ENCODE assay signal across 21 cellular contexts in the genomic region with DNA sequence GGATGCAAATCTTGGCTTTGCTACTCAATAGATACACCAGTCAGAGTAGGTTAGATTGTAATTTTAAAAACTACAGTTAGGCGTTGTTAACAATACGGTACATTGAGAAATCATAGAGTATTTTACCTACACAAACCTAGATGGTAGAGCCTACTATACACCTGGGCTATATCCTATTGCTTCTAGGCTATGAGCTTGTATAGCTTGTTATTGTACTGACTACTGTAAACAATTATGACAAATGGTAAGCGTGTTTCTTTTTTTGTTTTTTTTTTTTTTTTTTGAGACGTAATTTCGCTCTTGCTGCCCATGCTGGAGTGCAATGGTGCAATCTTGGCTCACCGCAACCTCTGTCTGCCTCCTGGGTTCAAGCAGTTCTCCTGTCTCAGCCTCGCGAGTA. TPM values are rescaled to one million over a fixed set of nuclear protein-coding genes. Genes with fewer than 3 reads are reported as not detected.
DNase-seq lines count a peak whose midpoint lies in the region; ATAC-seq and TF ChIP-seq lines count a peak whose summit lies in the region.
"Had no signal": no experiment of that assay in that cellular context is flagged by ENCODE, and none has a peak within 500 bp of the region (broad histone marks: within the 10 kb centered on the region; RNA-seq: fewer than 3 reads in every experiment).

No MANE protein-coding gene starts in this region.

- POLR2A ChIA-PET in naive thymus-derived CD4-positive, alpha-beta T cell (lab: Charles Lee): interaction anchor here (0.7 to 5.9 kb wide), 3 partner anchors 17 to 94 kb away, joined by 3 to 41 read pairs (median 3); no protein-coding TSS in a partner anchor
- POLR2A ChIA-PET in activated CD4-positive, alpha-beta T cell treated with anti-CD3 and anti-CD28 coated beads for 36 hours (lab: Charles Lee): no interaction called here

- no peak overlapping the region for H3K27ac ChIP-seq in naive thymus-derived CD4-positive, alpha-beta T cell (ENCODE audit: low read depth, low read length)
- peak overlapping the region; percentile 97 to 98 for H3K27ac ChIP-seq in tibial artery
- H3K27ac ChIP-seq: colonic mucosa, lower lobe of right lung had no signal

- H3K27ac Mint-ChIP-seq in activated naive CD4-positive, alpha-beta T cell treated with anti-CD3 and anti-CD28 coated beads, Interleukin-2, amount 50 U/mL, for 24 hours: peak overlapping the region; percentile 25
- H3K27ac Mint-ChIP-seq in activated naive CD8-positive, alpha-beta T cell treated with anti-CD3 and anti-CD28 coated beads, Interleukin-2, amount 50 U/mL, for 24 hours: peak overlapping the region; percentile 18
- H3K27ac Mint-ChIP-seq in naive thymus-derived CD4-positive, alpha-beta T cell: peak overlapping the region in 5 of 9 donors; percentile 12 to 30 (median 24)
- no peak overlapping the region for H3K27ac Mint-ChIP-seq in activated CD4-positive, alpha-beta T cell treated with anti-CD3 and anti-CD28 coated beads for 36 hours

- H3K4me1 ChIP-seq in naive thymus-derived CD4-positive, alpha-beta T cell (ENCODE audit: control insufficient read depth in 2 of 2, insufficient read depth in 2 of 2, low read length in 2 of 2): peaks cover 41 to 67% of the 10 kb centered on the region in 2 donors
- H3K4me1 ChIP-seq in tibial artery: peaks cover 5 to 76% (median 27%) of the 10 kb centered on the region in 4 donors
- H3K4me1 ChIP-seq: uterus had no signal

- peaks cover 69% of the 10 kb centered on the region for H3K4me1 Mint-ChIP-seq in activated naive CD4-positive, alpha-beta T cell treated with anti-CD3 and anti-CD28 coated beads, Interleukin-2, amount 50 U/mL, for 24 hours
- H3K4me1 Mint-ChIP-seq in activated naive CD8-positive, alpha-beta T cell treated with anti-CD3 and anti-CD28 coated beads, Interleukin-2, amount 50 U/mL, for 24 hours: peaks cover 73% of the 10 kb centered on the region
- H3K4me1 Mint-ChIP-seq in naive thymus-derived CD4-positive, alpha-beta T cell: peaks cover 61 to 75% (median 67%) of the 10 kb centered on the region in 7 donors
- peaks cover 64% of the 10 kb centered on the region for H3K4me1 Mint-ChIP-seq in activated CD4-positive, alpha-beta T cell treated with anti-CD3 and anti-CD28 coated beads for 36 hours

- DNase-seq in activated naive CD4-positive, alpha-beta T cell (lab: John Stamatoyannopoulos, UW): no peak
- no peak for DNase-seq in activated naive CD8-positive, alpha-beta T cell treated with anti-CD3 and anti-CD28 coated beads, Interleukin-2, amount 50 U/mL, for 24 hours
- DNase-seq in naive thymus-derived CD4-positive, alpha-beta T cell: no peak
- DNase-seq in tibial artery (no peak), left lobe of liver (ENCODE audit: low spot score) (no peak), Right ventricle myocardium inferior (ENCODE audit: missing footprints) (no peak)
- no peak for DNase-seq in activated CD4-positive, alpha-beta T cell treated with anti-CD3 and anti-CD28 coated beads for 36 hours
- DNase-seq: activated CD4-positive, alpha-beta T cell treated with anti-CD3 and anti-CD28 coated beads, Interleukin-2, amount 50 U/mL, for 48 hours; activated naive CD4-positive, alpha-beta T cell treated with anti-CD3 and anti-CD28 coated beads, Interleukin-2, amount 50 U/mL, for 16 hours; activated T-cell treated with anti-CD3 and anti-CD28 coated beads, Interleukin-2, amount 50 U/mL, for 1 hour; colonic mucosa; islet precursor cell; lower lobe of right lung; NCI-H2081; NCI-H510A treated with DMSO at 0.1 percent for 48 hours; posterior cingulate gyrus; RPMI8226; SW 1271; uterus had no signal

- peaks cover 15% of the 10 kb centered on the region for H3K36me3 Mint-ChIP-seq in activated naive CD4-positive, alpha-beta T cell treated with anti-CD3 and anti-CD28 coated beads, Interleukin-2, amount 50 U/mL, for 24 hours
- H3K36me3 Mint-ChIP-seq in activated naive CD8-positive, alpha-beta T cell treated with anti-CD3 and anti-CD28 coated beads, Interleukin-2, amount 50 U/mL, for 24 hours (ENCODE audit: low read depth): peaks cover 36% of the 10 kb centered on the region
- H3K36me3 Mint-ChIP-seq in naive thymus-derived CD4-positive, alpha-beta T cell: peaks cover 3 to 26% (median 18%) of the 10 kb centered on the region in 5 donors
- H3K36me3 Mint-ChIP-seq in activated CD4-positive, alpha-beta T cell treated with anti-CD3 and anti-CD28 coated beads for 36 hours (ENCODE audit: low read depth): peaks cover 27% of the 10 kb centered on the region

- peak overlapping the region; percentile 35 for H3K4me3 Mint-ChIP-seq in activated naive CD4-positive, alpha-beta T cell treated with anti-CD3 and anti-CD28 coated beads, Interleukin-2, amount 50 U/mL, for 24 hours
- H3K4me3 Mint-ChIP-seq in activated naive CD8-positive, alpha-beta T cell treated with anti-CD3 and anti-CD28 coated beads, Interleukin-2, amount 50 U/mL, for 24 hours: no peak overlapping the region
- H3K4me3 Mint-ChIP-seq in naive thymus-derived CD4-positive, alpha-beta T cell: peak overlapping the region; percentile 9 to 98 (median 72)
- H3K4me3 Mint-ChIP-seq in activated CD4-positive, alpha-beta T cell treated with anti-CD3 and anti-CD28 coated beads for 36 hours: no peak overlapping the region
- H3K4me3 Mint-ChIP-seq: CD14-positive monocyte had no signal

- intact Hi-C loops in naive thymus-derived CD4-positive, alpha-beta T cell (cut with micrococcal nuclease): loop anchor here (5.0 to 10.0 kb wide), 7 partner anchors 50 to 1643 kb away; a partner anchor contains a TSS
- intact Hi-C loops in tibial artery (cut with DNase I; ENCODE audit: low total_unique reads): loop anchor here (5.0 to 10.0 kb wide), 2 partner anchors 70 to 87 kb away; no protein-coding TSS in a partner anchor
- intact Hi-C loops in activated CD4-positive, alpha-beta T cell treated with anti-CD3 and anti-CD28 coated beads for 36 hours (cut with DNase I, micrococcal nuclease): loop anchor here (5.0 to 10.0 kb wide), 4 partner anchors 38 to 310 kb away; no protein-coding TSS in a partner anchor
- intact Hi-C loops in Right ventricle myocardium inferior (cut with DNase I): loop anchor here (5.0 to 10.0 kb wide), 5 partner anchors 47 to 103 kb away; no protein-coding TSS in a partner anchor

- CTCF ChIA-PET in naive thymus-derived CD4-positive, alpha-beta T cell (lab: Charles Lee): interaction anchor here (0.6 to 0.9 kb wide), 2 partner anchors 26 to 100 kb away, joined by 3 read pairs; no protein-coding TSS in a partner anchor
- CTCF ChIA-PET in activated CD4-positive, alpha-beta T cell treated with anti-CD3 and anti-CD28 coated beads for 36 hours (lab: Charles Lee): interaction anchor here (1.0 to 4.2 kb wide), 2 partner anchors 14 to 15 kb away, joined by 3 to 18 read pairs; no protein-coding TSS in a partner anchor

- peaks cover 0 to 9% (median 0%) of the 10 kb centered on the region in 3 experiments for H3K36me3 ChIP-seq in naive thymus-derived CD4-positive, alpha-beta T cell (ENCODE audit: control insufficient read depth in 2 of 3, insufficient read depth in 3 of 3, low read length in 3 of 3)
- H3K36me3 ChIP-seq in tibial artery: no peaks in the 10 kb centered on the region
- H3K36me3 ChIP-seq: colonic mucosa, lower lobe of right lung, uterus had no signal

- no peaks in the 10 kb centered on the region for H3K9me3 ChIP-seq in naive thymus-derived CD4-positive, alpha-beta T cell (ENCODE audit: control insufficient read depth in 2 of 3, low read length in 3 of 3)
- no peaks in the 10 kb centered on the region for H3K9me3 ChIP-seq in tibial artery
- H3K9me3 ChIP-seq: colonic mucosa, lower lobe of right lung, uterus had no signal

- H3K27me3 Mint-ChIP-seq in activated naive CD4-positive, alpha-beta T cell treated with anti-CD3 and anti-CD28 coated beads, Interleukin-2, amount 50 U/mL, for 24 hours: no peaks in the 10 kb centered on the region
- H3K27me3 Mint-ChIP-seq in activated naive CD8-positive, alpha-beta T cell treated with anti-CD3 and anti-CD28 coated beads, Interleukin-2, amount 50 U/mL, for 24 hours: no peaks in the 10 kb centered on the region
- H3K27me3 Mint-ChIP-seq in naive thymus-derived CD4-positive, alpha-beta T cell: no peaks in the 10 kb centered on the region
- no peaks in the 10 kb centered on the region for H3K27me3 Mint-ChIP-seq in activated CD4-positive, alpha-beta T cell treated with anti-CD3 and anti-CD28 coated beads for 36 hours

- peaks cover 4% of the 10 kb centered on the region for H3K9me3 Mint-ChIP-seq in activated naive CD4-positive, alpha-beta T cell treated with anti-CD3 and anti-CD28 coated beads, Interleukin-2, amount 50 U/mL, for 24 hours
- H3K9me3 Mint-ChIP-seq in activated naive CD8-positive, alpha-beta T cell treated with anti-CD3 and anti-CD28 coated beads, Interleukin-2, amount 50 U/mL, for 24 hours: peaks cover 2% of the 10 kb centered on the region
- peaks cover 0 to 3% (median 0%) of the 10 kb centered on the region in 11 donors for H3K9me3 Mint-ChIP-seq in naive thymus-derived CD4-positive, alpha-beta T cell
- peaks cover under 1% of the 10 kb centered on the region for H3K9me3 Mint-ChIP-seq in activated CD4-positive, alpha-beta T cell treated with anti-CD3 and anti-CD28 coated beads for 36 hours (ENCODE audit: low read depth)

- TF ChIP-seq CTCF in tibial artery (IDR thresholded peaks at IDR 0.05): no peak

- H3K27me3 ChIP-seq in naive thymus-derived CD4-positive, alpha-beta T cell (ENCODE audit: control insufficient read depth in 2 of 2, insufficient read depth in 2 of 2, low read length in 2 of 2): no peaks in the 10 kb centered on the region
- H3K27me3 ChIP-seq in tibial artery: no peaks in the 10 kb centered on the region
- H3K27me3 ChIP-seq: colonic mucosa, uterus had no signal

- no peak for ATAC-seq in activated naive CD8-positive, alpha-beta T cell treated with anti-CD3 and anti-CD28 coated beads, Interleukin-2, amount 50 U/mL, for 24 hours
- no peak for ATAC-seq in naive thymus-derived CD4-positive, alpha-beta T cell
- no peak for ATAC-seq in activated CD4-positive, alpha-beta T cell treated with anti-CD3 and anti-CD28 coated beads for 36 hours
- ATAC-seq in left lobe of liver: no peak
- ATAC-seq in Right ventricle myocardium inferior: no peak
- ATAC-seq: lower lobe of right lung had no signal

- no peak overlapping the region for H3K4me3 ChIP-seq in naive thymus-derived CD4-positive, alpha-beta T cell (ENCODE audit: low read length)
- H3K4me3 ChIP-seq in tibial artery: no peak overlapping the region
- H3K4me3 ChIP-seq: colonic mucosa, lower lobe of right lung, uterus had no signal

RNA-seq across cellular contexts. Expression of a gene that starts 3.7 kb away (rescaled TPM):
- 100 to 1,000 TPM; 174 to 235 (median 193) TPM for total RNA-seq in naive thymus-derived CD4-positive, alpha-beta T cell
- 100 to 1,000 TPM; 405 to 566 TPM for polyA plus RNA-seq in naive thymus-derived CD4-positive, alpha-beta T cell
- 100 to 1,000 TPM; 220 to 229 TPM for total RNA-seq in activated CD4-positive, alpha-beta T cell treated with anti-CD3 and anti-CD28 coated beads for 36 hours
- total RNA-seq in left lobe of liver (37.2 TPM), Right ventricle myocardium inferior (175 TPM)

Comparison
In these comparisons a context has a peak if more than half of its experiments do, and no peak if none do; other contexts are left out.
1. H3K4me3 Mint-ChIP-seq: peak in activated naive CD4-positive, alpha-beta T cell treated with anti-CD3 and anti-CD28 coated beads, Interleukin-2, amount 50 U/mL, for 24 hours (single experiment) and naive thymus-derived CD4-positive, alpha-beta T cell (10 of 10); none in activated naive CD8-positive, alpha-beta T cell treated with anti-CD3 and anti-CD28 coated beads, Interleukin-2, amount 50 U/mL, for 24 hours (single experiment) and activated CD4-positive, alpha-beta T cell treated with anti-CD3 and anti-CD28 coated beads for 36 hours (single experiment).